1 cellular context compared by ENCODE assay signal in genomic region chr10:44981172-44982113, GRCh38.
TF ChIP-seq lines count a peak whose summit lies in the region.

No MANE protein-coding gene starts in this region.

TF ChIP-seq in HepG2, 621 proteins besides CTCF, POLR2A, EP300 and RAD21 (continued from another document):
- peak; percentile 10; the same call in 1 of the 2 replicates for TF ChIP-seq MTA1 (CRISPR knock-in tag; IDR thresholded peaks at IDR 0.05; ENCODE audit: borderline replicate concordance)
- peak; percentile 69; the same call in 1 of the 2 replicates for TF ChIP-seq ATF3 (CRISPR knock-in tag; IDR thresholded peaks at IDR 0.05)
- TF ChIP-seq SOX13 (IDR thresholded peaks at IDR 0.05), result no peak
- TF ChIP-seq SOX13 (CRISPR knock-in tag; conservative IDR thresholded peaks at IDR 0.05 in 1 of 2, IDR thresholded peaks at IDR 0.05 in 1 of 2), result 0 out of 4 replicates have a peak, but pooled peaks of 1 of the 2 experiments have one; percentile 17
- TF ChIP-seq THAP9 (CRISPR knock-in tag; IDR thresholded peaks at IDR 0.05; ENCODE audit: borderline replicate concordance), result 0 out of 2 replicates have a peak, but pooled peaks have one; percentile 28
- no peak for TF ChIP-seq ZFP1 (CRISPR knock-in tag; IDR thresholded peaks at IDR 0.05)
- TF ChIP-seq, protein P1, sequence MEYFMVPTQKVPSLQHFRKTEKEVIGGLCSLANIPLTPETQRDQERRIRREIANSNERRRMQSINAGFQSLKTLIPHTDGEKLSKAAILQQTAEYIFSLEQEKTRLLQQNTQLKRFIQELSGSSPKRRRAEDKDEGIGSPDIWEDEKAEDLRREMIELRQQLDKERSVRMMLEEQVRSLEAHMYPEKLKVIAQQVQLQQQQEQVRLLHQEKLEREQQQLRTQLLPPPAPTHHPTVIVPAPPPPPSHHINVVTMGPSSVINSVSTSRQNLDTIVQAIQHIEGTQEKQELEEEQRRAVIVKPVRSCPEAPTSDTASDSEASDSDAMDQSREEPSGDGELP (IDR thresholded peaks at IDR 0.05; ENCODE audit: borderline replicate concordance, low read depth), result peak; percentile 50; the same call in 1 of the 2 replicates
- TF ChIP-seq HDAC1 (CRISPR knock-in tag; IDR thresholded peaks at IDR 0.05), result peak; percentile 17; the same call in 1 of the 2 replicates
- TF ChIP-seq ARID5B (CRISPR knock-in tag; IDR thresholded peaks at IDR 0.05), result no peak
- no peak for TF ChIP-seq ZNF879 (CRISPR knock-in tag; IDR thresholded peaks at IDR 0.05)
- peak; percentile 74; the same call in 1 of the 2 replicates for TF ChIP-seq ZNF556 (CRISPR knock-in tag; IDR thresholded peaks at IDR 0.05; ENCODE audit: borderline replicate concordance)
- peak; percentile 55; the same call in 1 of the 2 replicates for TF ChIP-seq ZBTB34 (CRISPR knock-in tag; IDR thresholded peaks at IDR 0.05)
